Comparison of ENCODE assay signal across 8 cellular contexts in genomic region chr11:17077520-17078401, GRCh38. TPM values are rescaled to one million over a fixed set of nuclear protein-coding genes. Genes with fewer than 3 reads are reported as not detected.
DNase-seq lines count a peak whose midpoint lies in the region; ATAC-seq and TF ChIP-seq lines count a peak whose summit lies in the region.

TSS of gene RPS13 (minus strand) at chr11:17077667. CDS start at chr11:17077641, 26 bp downstream.

- H3K9me3 Mint-ChIP-seq in Calu3 (ENCODE audit: low read depth, unreplicated experiment) (no peaks in the 10 kb centered on the region), endothelial cell (ENCODE audit: unreplicated experiment) (no peaks in the 10 kb centered on the region), mesothelial cell of epicardium (no peaks in the 10 kb centered on the region)

- peak within 1 kb of the TSS; percentile 83 for H3K27ac ChIP-seq in HUES64 (ENCODE audit: low read depth, low read length)
- peak within 1 kb of the TSS; percentile 57 for H3K27ac ChIP-seq in OCI-LY1 (ENCODE audit: low read depth, low read length, poor library complexity, severe bottlenecking)

- H4K20me1 ChIP-seq in OCI-LY1 (ENCODE audit: insufficient read depth, low read length) = no peaks in the 10 kb centered on the region

- peak within 1 kb of the TSS; percentile 96 for H3K9ac ChIP-seq in HUES64 (ENCODE audit: low read depth, low read length)
- peak within 1 kb of the TSS; percentile 93 for H3K9ac ChIP-seq in OCI-LY1 (ENCODE audit: low read length)

- DNase-seq in Calu3 (peak; percentile 96), endothelial cell (ENCODE audit: low spot score) (peak; percentile 89), mesothelial cell of epicardium (ENCODE audit: low spot score in 2 of 2, unreplicated experiment in 2 of 2) (peak; percentile 88 to 93)
- DNase-seq in activated CD8-positive, alpha-beta memory T cell treated with anti-CD3 and anti-CD28 coated beads, Interleukin-2, amount 50 U/mL, for 4 hours = peak; percentile 91
- DNase-seq in stimulated activated CD8-positive, alpha-beta memory T cell treated with anti-CD3 and anti-CD28 coated beads, Interleukin-15, amount 100 ng/mL, for 48 hours (ENCODE audit: low read depth in 2 of 2) = peak; percentile 90 to 93

- no peaks in the 10 kb centered on the region for H3K9me3 ChIP-seq in HUES64 (ENCODE audit: insufficient read depth, low read depth, low read length)
- no peaks in the 10 kb centered on the region for H3K9me3 ChIP-seq in OCI-LY1 (ENCODE audit: low read length)

- H2AFZ ChIP-seq in OCI-LY1 (ENCODE audit: low read length) = no peak within 1 kb of the TSS

- H3K4me1 Mint-ChIP-seq in Calu3 (ENCODE audit: low read depth, unreplicated experiment) (peaks cover 27% of the 10 kb centered on the region), endothelial cell (ENCODE audit: unreplicated experiment) (peaks cover 35% of the 10 kb centered on the region), mesothelial cell of epicardium (peaks cover 36% of the 10 kb centered on the region)

- H3K27ac Mint-ChIP-seq in Calu3 (ENCODE audit: unreplicated experiment) = peak within 1 kb of the TSS; percentile 70
- H3K27ac Mint-ChIP-seq in endothelial cell (ENCODE audit: unreplicated experiment) = peak within 1 kb of the TSS; percentile 99
- H3K27ac Mint-ChIP-seq in mesothelial cell of epicardium = peak within 1 kb of the TSS; percentile 99

- H3K36me3 Mint-ChIP-seq in Calu3 (ENCODE audit: insufficient read depth, unreplicated experiment) (peaks cover 67% of the 10 kb centered on the region), endothelial cell (ENCODE audit: low read depth, unreplicated experiment) (peaks cover 26% of the 10 kb centered on the region), mesothelial cell of epicardium (peaks cover 16% of the 10 kb centered on the region)

- peak; percentile 98 for ATAC-seq in GM21447 (IDR thresholded peaks at IDR 0.05; ENCODE audit: unreplicated experiment)

- TF ChIP-seq CTCF in Calu3 (IDR thresholded peaks at IDR 0.05; ENCODE audit: unreplicated experiment) (no peak), OCI-LY1 (IDR thresholded peaks at IDR 0.05; ENCODE audit: low read length) (no peak), endothelial cell (IDR thresholded peaks at IDR 0.05; ENCODE audit: unreplicated experiment) (no peak), mesothelial cell of epicardium (IDR thresholded peaks at IDR 0.05; ENCODE audit: unreplicated experiment) (no peak)

- H3K27me3 Mint-ChIP-seq in Calu3 (ENCODE audit: unreplicated experiment) = no peaks in the 10 kb centered on the region
- H3K27me3 Mint-ChIP-seq in endothelial cell (ENCODE audit: unreplicated experiment) = peaks cover 15% of the 10 kb centered on the region
- H3K27me3 Mint-ChIP-seq in mesothelial cell of epicardium (ENCODE audit: low read depth) = no peaks in the 10 kb centered on the region

- BruUV-seq in Calu3 (replicated peaks; lab: Mats Ljungman, UMichigan) = TSS peak; percentile 96

- H3K79me2 ChIP-seq in OCI-LY1 (ENCODE audit: insufficient read depth, low read length) = peaks cover 14% of the 10 kb centered on the region

- H3K36me3 ChIP-seq in HUES64 (ENCODE audit: insufficient read depth, low read length) (peaks cover 41% of the 10 kb centered on the region), OCI-LY1 (ENCODE audit: insufficient read depth, low read length) (peaks cover 45% of the 10 kb centered on the region)

- H3K4me3 ChIP-seq in HUES64 (ENCODE audit: low read length) (peak within 1 kb of the TSS; percentile 76), OCI-LY1 (ENCODE audit: low read depth, low read length, poor library complexity, severe bottlenecking) (peak within 1 kb of the TSS; percentile 85)

- CTCF ChIA-PET in Calu3 (lab: Charles Lee) = interaction anchor here (0.6 to 1.3 kb wide), 14 partner anchors 9 to 1782 kb away, joined by 3 to 5 read pairs (median 3); no protein-coding TSS in a partner anchor

- H3K27me3 ChIP-seq in HUES64 (ENCODE audit: insufficient read depth, low read length) = no peaks in the 10 kb centered on the region
- no peaks in the 10 kb centered on the region for H3K27me3 ChIP-seq in OCI-LY1 (ENCODE audit: insufficient read depth, low read length)

- intact Hi-C loops in Calu3 (cut with micrococcal nuclease; ENCODE audit: unreplicated experiment) = no loop called here

- no peaks in the 10 kb centered on the region for H3K9me2 ChIP-seq in OCI-LY1 (ENCODE audit: low read depth, low read length)

- no peaks in the 10 kb centered on the region for H3F3A ChIP-seq in OCI-LY1 (ENCODE audit: insufficient read depth, low read length)

- H3K4me3 Mint-ChIP-seq in Calu3 (ENCODE audit: low read depth, unreplicated experiment) (peak within 1 kb of the TSS; percentile 78), endothelial cell (ENCODE audit: unreplicated experiment) (peak within 1 kb of the TSS; percentile 100), mesothelial cell of epicardium (peak within 1 kb of the TSS; percentile 100)

- WGBS in HUES64 = under 1% methylated on average over 55 of the region's 55 CpGs

- H3K4me1 ChIP-seq in HUES64 (ENCODE audit: insufficient read depth, low read length) (no peaks in the 10 kb centered on the region; the same call in 1 of the 2 replicates), OCI-LY1 (ENCODE audit: insufficient read depth, low read length, severe bottlenecking) (peaks cover 28% of the 10 kb centered on the region)

- H3K4me2 ChIP-seq in OCI-LY1 (ENCODE audit: low read length) = peak within 1 kb of the TSS; percentile 80

RNA-seq across cellular contexts. Expression of gene RPS13, which starts in this region (rescaled TPM):
- total RNA-seq in Calu3 (2022) (711 and 742 TPM in 2 replicates), endothelial cell (ENCODE audit: unreplicated experiment) (1,185 TPM), mesothelial cell of epicardium (929 to 970 TPM (median 934 TPM) in 3 replicates)
- polyA plus RNA-seq in HUES64 (2013, experiment 1 of 2) = 1,777 TPM
- 1,682 TPM for polyA plus RNA-seq in HUES64 (2013, experiment 2 of 2)

Comparison
In these comparisons a context has a peak if more than half of its experiments do, and no peak if none do; other contexts are left out.
1. Peak in every context shown above with its lines: DNase-seq, ATAC-seq, H3K4me3 ChIP-seq and H3K27ac ChIP-seq.